In the genomic region with DNA sequence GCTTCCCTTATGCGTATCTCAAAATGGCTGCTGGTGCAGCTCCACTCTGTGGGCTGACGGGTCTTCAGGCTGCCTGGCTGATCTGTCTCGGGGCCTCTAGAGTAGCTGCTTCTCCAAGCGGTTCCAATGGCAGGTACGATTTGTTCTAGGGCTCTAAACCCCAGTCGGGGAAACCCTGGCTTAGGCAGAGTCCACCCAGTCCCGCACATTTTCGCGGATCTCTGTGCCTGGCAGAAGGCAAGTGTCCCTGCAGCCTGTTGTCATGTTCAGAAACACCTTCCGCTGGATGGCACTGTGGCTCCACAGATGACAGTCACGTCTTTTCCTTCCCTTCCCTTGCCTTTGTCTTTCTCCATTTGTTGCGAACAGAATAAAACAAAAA, we compare ENCODE assay signal across 8 cellular contexts. TPM values are rescaled to one million over a fixed set of nuclear protein-coding genes. Genes with fewer than 3 reads are reported as not detected.
DNase-seq lines count a peak whose midpoint lies in the region; ATAC-seq and TF ChIP-seq lines count a peak whose summit lies in the region.

No MANE protein-coding gene starts in this region.

- H3K4me3 ChIP-seq in GM12875 (ENCODE audit: low read depth, low read length): peak overlapping the region; percentile 37
- H3K4me3 ChIP-seq in Peyer's patch: peak overlapping the region in 2 of 4 donors; percentile 33 to 41
- no peak overlapping the region for H3K4me3 ChIP-seq in fibroblast of lung (replicated peaks in 1 of 4; ENCODE audit: control extremely low read depth in 1 of 4, insufficient read depth in 1 of 4, low read depth in 3 of 4, low read length in 4 of 4)
- H3K4me3 ChIP-seq in SJCRH30: no peak overlapping the region

- no peaks in the 10 kb centered on the region for H4K20me1 ChIP-seq in fibroblast of lung (ENCODE audit: control insufficient read depth, extremely low read depth, insufficient read depth, low read length)

- DNase-seq in Peyer's patch (peak in 2 of 3 donors; percentile 72 to 92), fibroblast of lung (ENCODE audit: low read depth in 2 of 2) (no peak), posterior cingulate gyrus (peak in 9 of 10 donors; percentile 56 to 98 (median 90)), islet precursor cell (no peak), DMS53 (lab: John Stamatoyannopoulos, UW) (no peak), SJCRH30 (no peak)

- H3K4me1 ChIP-seq in Peyer's patch (no peaks in the 10 kb centered on the region), fibroblast of lung (ENCODE audit: control insufficient read depth, extremely low read depth, insufficient read depth, low read length) (no peaks in the 10 kb centered on the region), SJCRH30 (no peaks in the 10 kb centered on the region)

- H3K27me3 ChIP-seq in Peyer's patch (no peaks in the 10 kb centered on the region), fibroblast of lung (ENCODE audit: control insufficient read depth, insufficient read depth, low read length) (no peaks in the 10 kb centered on the region), SJCRH30 (no peaks in the 10 kb centered on the region)

- no peak overlapping the region for H2AFZ ChIP-seq in fibroblast of lung (ENCODE audit: low read length)

- TF ChIP-seq POLR2A in Peyer's patch (IDR thresholded peaks at IDR 0.05): no peak

- H3K36me3 ChIP-seq in Peyer's patch (no peaks in the 10 kb centered on the region), fibroblast of lung (ENCODE audit: control insufficient read depth, insufficient read depth, low read length) (no peaks in the 10 kb centered on the region), SJCRH30 (no peaks in the 10 kb centered on the region)

- peak overlapping the region; percentile 35 for H3K4me2 ChIP-seq in fibroblast of lung (ENCODE audit: extremely low read depth, insufficient read depth, low read length)

- intact Hi-C loops in posterior cingulate gyrus (cut with DNase I): no loop called here

- TF ChIP-seq CTCF in GM12875 (IDR thresholded peaks at IDR 0.05; ENCODE audit: borderline replicate concordance, insufficient read depth, low read depth, low read length) (peak; percentile 39; the same call in 1 of the 2 replicates), Peyer's patch (IDR thresholded peaks at IDR 0.05) (peak in 2 of 6 experiments; percentile 30 to 70), fibroblast of lung (conservative IDR thresholded peaks at IDR 0.05 in 1 of 2, IDR thresholded peaks at IDR 0.05 in 1 of 2; ENCODE audit: low read depth in 1 of 2, low read length in 2 of 2) (no peak)

- H3K79me2 ChIP-seq in fibroblast of lung (ENCODE audit: control insufficient read depth, insufficient read depth, low read length): no peaks in the 10 kb centered on the region

- ATAC-seq in HG03439 (IDR thresholded peaks at IDR 0.05; ENCODE audit: unreplicated experiment): no peak

- H3K9me3 ChIP-seq in Peyer's patch (no peaks in the 10 kb centered on the region), fibroblast of lung (ENCODE audit: control insufficient read depth, insufficient read depth, low read depth, low read length) (no peaks in the 10 kb centered on the region), SJCRH30 (replicated peaks) (no peaks in the 10 kb centered on the region)

- no peak overlapping the region for H3K9ac ChIP-seq in fibroblast of lung (ENCODE audit: insufficient read depth, low read length)

- H3K27ac ChIP-seq in Peyer's patch (peak overlapping the region in 2 of 4 donors; percentile 57 to 61), fibroblast of lung (ENCODE audit: insufficient read depth, low read length) (peak overlapping the region; percentile 27), SJCRH30 (no peak overlapping the region)

RNA-seq across cellular contexts. Expression of a gene that starts 54.4 kb away (rescaled TPM):
- total RNA-seq in Peyer's patch (10 to 100 TPM in 3 of 4 donors, 1 to 10 TPM in 1; 9.1 to 14.0 (median 12.7) TPM), fibroblast of lung (5.4 and 5.8 TPM in 2 replicates)
- polyA plus RNA-seq in fibroblast of lung: 36.3 and 39.3 TPM in 2 replicates
- 56.7 and 61.4 TPM in 2 replicates for polyA plus RNA-seq in fibroblast of lung (2012)
- 29.8 and 30.2 TPM in 2 replicates for polyA minus RNA-seq in fibroblast of lung (ENCODE audit: low replicate concordance)
- 14.6 and 16.2 TPM in 2 replicates for total RNA-seq in SJCRH30 (2014; rRNA removed; shearing (Covaris generic))

Comparison
In these comparisons a context has a peak if more than half of its experiments do, and no peak if none do; other contexts are left out.
1. DNase-seq: peak in Peyer's patch (2 of 3) and posterior cingulate gyrus (9 of 10); none in fibroblast of lung (0 of 2), islet precursor cell (single experiment), DMS53 (single experiment) and SJCRH30 (0 of 2).